In genomic region chr9:111914749-111915424, GRCh38 we compare ENCODE assay signal across 1 cellular context.
TF ChIP-seq lines count a peak whose summit lies in the region.

No MANE protein-coding gene starts in this region.

TF ChIP-seq in GM12878, 131 proteins besides CTCF, POLR2A, EP300 and RAD21 (continued from another document):
- TF ChIP-seq, protein P1, sequence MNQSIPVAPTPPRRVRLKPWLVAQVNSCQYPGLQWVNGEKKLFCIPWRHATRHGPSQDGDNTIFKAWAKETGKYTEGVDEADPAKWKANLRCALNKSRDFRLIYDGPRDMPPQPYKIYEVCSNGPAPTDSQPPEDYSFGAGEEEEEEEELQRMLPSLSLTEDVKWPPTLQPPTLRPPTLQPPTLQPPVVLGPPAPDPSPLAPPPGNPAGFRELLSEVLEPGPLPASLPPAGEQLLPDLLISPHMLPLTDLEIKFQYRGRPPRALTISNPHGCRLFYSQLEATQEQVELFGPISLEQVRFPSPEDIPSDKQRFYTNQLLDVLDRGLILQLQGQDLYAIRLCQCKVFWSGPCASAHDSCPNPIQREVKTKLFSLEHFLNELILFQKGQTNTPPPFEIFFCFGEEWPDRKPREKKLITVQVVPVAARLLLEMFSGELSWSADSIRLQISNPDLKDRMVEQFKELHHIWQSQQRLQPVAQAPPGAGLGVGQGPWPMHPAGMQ (IDR thresholded peaks at IDR 0.05; ENCODE audit: borderline replicate concordance) = no peak
- 0 out of 2 replicates have a peak, but pooled peaks have one; percentile 8 for TF ChIP-seq RAD51 (IDR thresholded peaks at IDR 0.05)
- TF ChIP-seq LARP7 (IDR thresholded peaks at IDR 0.05) = no peak
- no peak; the same call in 1 of the 2 replicates for TF ChIP-seq NFIC (IDR thresholded peaks at IDR 0.05; ENCODE audit: low read depth, low read length)
- TF ChIP-seq RELB (IDR thresholded peaks at IDR 0.05; ENCODE audit: low read depth) = no peak; the same call in 1 of the 2 replicates
- 0 out of 2 replicates have a peak, but pooled peaks have one; percentile 35 for TF ChIP-seq FOXM1 (IDR thresholded peaks at IDR 0.05; ENCODE audit: low read depth, low read length)
TF ChIP-seq in GM12878: peak in this region for 12.
